Comparison of ENCODE assay signal across 23 cellular contexts in genomic region chr7:42907316-42907715, GRCh38.
"Had no signal": no experiment of that assay in that cellular context is flagged by ENCODE, and none has a peak within 500 bp of the region (broad histone marks: within the 10 kb centered on the region; RNA-seq: fewer than 3 reads in every experiment).

No MANE protein-coding gene starts in this region.

- DNase-seq: activated CD4-positive, alpha-beta T cell treated with anti-CD3 and anti-CD28 coated beads, Interleukin-2, amount 10 ng/mL, durations not matched to agents 7 days and 5 days; activated CD8-positive, alpha-beta T cell treated with anti-CD3 and anti-CD28 coated beads, Interleukin-2, amount 10 ng/mL, durations not matched to agents 7 days and 5 days; activated T-cell treated with anti-CD3 and anti-CD28 coated beads, Interleukin-2, amount 50 U/mL, for 24 hours; dermis blood vessel endothelial cell; effector CD8-positive, alpha-beta T cell; gastrocnemius medialis; head of caudate nucleus; hypothalamus; retina; stimulated activated CD4-positive, alpha-beta T cell treated with anti-CD3 and anti-CD28 coated beads, Interleukin-4, amount 100 ng/mL, for 24 hours; substantia nigra; SW 1271; T-helper 2 cell; thyroid gland had no signal

- ATAC-seq: activated CD4-positive, CD25-positive, alpha-beta regulatory T cell treated with anti-CD3 and anti-CD28 coated beads, Interleukin-2, amount 50 U/mL, for 24 hours; activated CD8-positive, alpha-beta T cell treated with anti-CD3 and anti-CD28 coated beads, Interleukin-2, amount 10 ng/mL, durations not matched to agents 7 days and 5 days; activated naive CD4-positive, alpha-beta T cell treated with anti-CD3 and anti-CD28 coated beads, Interleukin-2, amount 50 U/mL, for 72 hours; activated T-helper 17 cell treated with anti-CD3 and anti-CD28 coated beads, Interleukin-2, amount 50 U/mL, for 72 hours; gastrocnemius medialis had no signal

- H3K27me3 ChIP-seq: ascending aorta, cardiac muscle cell, gastrocnemius medialis, thyroid gland had no signal

- H3K9me3 Mint-ChIP-seq: activated CD4-positive, alpha-beta T cell treated with anti-CD3 and anti-CD28 coated beads, Interleukin-2, amount 10 ng/mL, durations not matched to agents 7 days and 5 days; activated naive CD4-positive, alpha-beta T cell treated with anti-CD3 and anti-CD28 coated beads, Interleukin-2, amount 50 U/mL, for 72 hours; activated T-cell treated with anti-CD3 and anti-CD28 coated beads, Interleukin-2, amount 50 U/mL, for 24 hours; activated T-helper 17 cell treated with anti-CD3 and anti-CD28 coated beads, Interleukin-2, amount 50 U/mL, for 72 hours; neural crest cell; stimulated activated naive CD8-positive, alpha-beta T cell treated with anti-CD3 and anti-CD28 coated beads, Interleukin-15, Interleukin-2, amounts not matched to agents 100 ng/mL and 50 ng/mL, for 24 hours had no signal

- H3K27ac Mint-ChIP-seq: activated CD4-positive, alpha-beta T cell treated with anti-CD3 and anti-CD28 coated beads, Interleukin-2, amount 10 ng/mL, durations not matched to agents 7 days and 5 days; activated CD8-positive, alpha-beta T cell treated with anti-CD3 and anti-CD28 coated beads, Interleukin-2, amount 10 ng/mL, durations not matched to agents 7 days and 5 days; activated naive CD4-positive, alpha-beta T cell treated with anti-CD3 and anti-CD28 coated beads, Interleukin-2, amount 50 U/mL, for 72 hours; activated T-cell treated with anti-CD3 and anti-CD28 coated beads, Interleukin-2, amount 50 U/mL, for 24 hours; activated T-helper 17 cell treated with anti-CD3 and anti-CD28 coated beads, Interleukin-2, amount 50 U/mL, for 72 hours; stimulated activated naive CD8-positive, alpha-beta T cell treated with anti-CD3 and anti-CD28 coated beads, Interleukin-15, Interleukin-2, amounts not matched to agents 100 ng/mL and 50 ng/mL, for 24 hours had no signal

- H3K27me3 Mint-ChIP-seq: activated T-cell treated with anti-CD3 and anti-CD28 coated beads, Interleukin-2, amount 50 U/mL, for 24 hours; activated T-helper 17 cell treated with anti-CD3 and anti-CD28 coated beads, Interleukin-2, amount 50 U/mL, for 72 hours; stimulated activated naive CD8-positive, alpha-beta T cell treated with anti-CD3 and anti-CD28 coated beads, Interleukin-15, Interleukin-2, amounts not matched to agents 100 ng/mL and 50 ng/mL, for 24 hours had no signal

- H3K4me3 ChIP-seq: ascending aorta, cardiac muscle cell, gastrocnemius medialis, SK-N-MC, thyroid gland had no signal

- H3K27ac ChIP-seq: ascending aorta, cardiac muscle cell, gastrocnemius medialis, SK-N-MC, thyroid gland, VCaP had no signal

- H3K4me3 Mint-ChIP-seq: activated CD4-positive, alpha-beta T cell treated with anti-CD3 and anti-CD28 coated beads, Interleukin-2, amount 10 ng/mL, durations not matched to agents 7 days and 5 days; activated CD8-positive, alpha-beta T cell treated with anti-CD3 and anti-CD28 coated beads, Interleukin-2, amount 10 ng/mL, durations not matched to agents 7 days and 5 days; activated T-cell treated with anti-CD3 and anti-CD28 coated beads, Interleukin-2, amount 50 U/mL, for 24 hours; activated T-helper 17 cell treated with anti-CD3 and anti-CD28 coated beads, Interleukin-2, amount 50 U/mL, for 72 hours; neural crest cell; stimulated activated naive CD8-positive, alpha-beta T cell treated with anti-CD3 and anti-CD28 coated beads, Interleukin-15, Interleukin-2, amounts not matched to agents 100 ng/mL and 50 ng/mL, for 24 hours had no signal

- H3K9me3 ChIP-seq: ascending aorta, gastrocnemius medialis, thyroid gland had no signal
